Comparison of ENCODE assay signal across 1 cellular context in genomic region chr5:181052928-181053759, GRCh38.
TF ChIP-seq lines count a peak whose summit lies in the region.

No MANE protein-coding gene starts in this region.

TF ChIP-seq in K562, 482 proteins besides CTCF, POLR2A, EP300 and RAD21 (continued from another document and continues in another):
- TF ChIP-seq TSHZ1 (CRISPR knock-in tag; IDR thresholded peaks at IDR 0.05) (no peak), ZNF561 (CRISPR knock-in tag; conservative IDR thresholded peaks at IDR 0.05) (no peak), PHB (CRISPR knock-in tag; IDR thresholded peaks at IDR 0.05) (no peak), FOXK1 (CRISPR knock-in tag; IDR thresholded peaks at IDR 0.05; ENCODE audit: borderline replicate concordance) (no peak), ZNF639 (CRISPR knock-in tag; conservative IDR thresholded peaks at IDR 0.05 in 1 of 2, IDR thresholded peaks at IDR 0.05 in 1 of 2) (peak in 1 of 2 experiments; percentile 91; a peak in 2 of 4 replicates), FUS (optimal IDR thresholded peaks at IDR 0.05; ENCODE audit: low read depth, low read length) (no peak), POLR3A (IDR thresholded peaks at IDR 0.05; ENCODE audit: borderline replicate concordance, extremely low read depth, insufficient read depth, insufficient read length) (no peak), ZNF644 (tag; IDR thresholded peaks at IDR 0.05; ENCODE audit: low read depth) (peak; percentile 87), ZNF239 (CRISPR knock-in tag; IDR thresholded peaks at IDR 0.05) (no peak), RAD51 (IDR thresholded peaks at IDR 0.05; ENCODE audit: borderline replicate concordance, low read depth) (no peak), STAT5A (IDR thresholded peaks at IDR 0.05; ENCODE audit: borderline replicate concordance, low read length) (no peak), RNF219 (CRISPR knock-in tag; IDR thresholded peaks at IDR 0.05) (no peak), HCFC1 (IDR thresholded peaks at IDR 0.05; ENCODE audit: low read depth, low read length) (no peak), ZBTB1 (CRISPR knock-in tag; IDR thresholded peaks at IDR 0.05; ENCODE audit: borderline replicate concordance, low read depth) (no peak), MYC (IDR thresholded peaks at IDR 0.05; ENCODE audit: low read depth, low read length) (no peak), MYC (CRISPR knock-in tag; IDR thresholded peaks at IDR 0.05; ENCODE audit: borderline replicate concordance, low read depth) (no peak), IFI16 (CRISPR knock-in tag; IDR thresholded peaks at IDR 0.05) (no peak), ZNF324 (CRISPR knock-in tag; IDR thresholded peaks at IDR 0.05) (no peak), MAFK (IDR thresholded peaks at IDR 0.05; ENCODE audit: low read length) (no peak), GTF2B (IDR thresholded peaks at IDR 0.05; ENCODE audit: extremely low read depth, insufficient read length) (no peak), ARID2 (IDR thresholded peaks at IDR 0.05) (no peak), GABPB1 (CRISPR knock-in tag; IDR thresholded peaks at IDR 0.05) (no peak), YY1 (IDR thresholded peaks at IDR 0.05; ENCODE audit: borderline replicate concordance in 1 of 3, control insufficient read depth in 1 of 3, extremely low read depth in 1 of 3, insufficient read depth in 3 of 3, insufficient read length in 1 of 3, insufficient replicate concordance in 2 of 3, low read depth in 1 of 3, low read length in 2 of 3) (no peak), SMAD1 (IDR thresholded peaks at IDR 0.05; ENCODE audit: low read depth, low read length, partially characterized antibody) (no peak), MCM7 (IDR thresholded peaks at IDR 0.05) (no peak), LCOR (CRISPR knock-in tag; IDR thresholded peaks at IDR 0.05) (no peak), ZBTB8A (IDR thresholded peaks at IDR 0.05; ENCODE audit: partially characterized antibody) (no peak)
- TF ChIP-seq, protein P1, sequence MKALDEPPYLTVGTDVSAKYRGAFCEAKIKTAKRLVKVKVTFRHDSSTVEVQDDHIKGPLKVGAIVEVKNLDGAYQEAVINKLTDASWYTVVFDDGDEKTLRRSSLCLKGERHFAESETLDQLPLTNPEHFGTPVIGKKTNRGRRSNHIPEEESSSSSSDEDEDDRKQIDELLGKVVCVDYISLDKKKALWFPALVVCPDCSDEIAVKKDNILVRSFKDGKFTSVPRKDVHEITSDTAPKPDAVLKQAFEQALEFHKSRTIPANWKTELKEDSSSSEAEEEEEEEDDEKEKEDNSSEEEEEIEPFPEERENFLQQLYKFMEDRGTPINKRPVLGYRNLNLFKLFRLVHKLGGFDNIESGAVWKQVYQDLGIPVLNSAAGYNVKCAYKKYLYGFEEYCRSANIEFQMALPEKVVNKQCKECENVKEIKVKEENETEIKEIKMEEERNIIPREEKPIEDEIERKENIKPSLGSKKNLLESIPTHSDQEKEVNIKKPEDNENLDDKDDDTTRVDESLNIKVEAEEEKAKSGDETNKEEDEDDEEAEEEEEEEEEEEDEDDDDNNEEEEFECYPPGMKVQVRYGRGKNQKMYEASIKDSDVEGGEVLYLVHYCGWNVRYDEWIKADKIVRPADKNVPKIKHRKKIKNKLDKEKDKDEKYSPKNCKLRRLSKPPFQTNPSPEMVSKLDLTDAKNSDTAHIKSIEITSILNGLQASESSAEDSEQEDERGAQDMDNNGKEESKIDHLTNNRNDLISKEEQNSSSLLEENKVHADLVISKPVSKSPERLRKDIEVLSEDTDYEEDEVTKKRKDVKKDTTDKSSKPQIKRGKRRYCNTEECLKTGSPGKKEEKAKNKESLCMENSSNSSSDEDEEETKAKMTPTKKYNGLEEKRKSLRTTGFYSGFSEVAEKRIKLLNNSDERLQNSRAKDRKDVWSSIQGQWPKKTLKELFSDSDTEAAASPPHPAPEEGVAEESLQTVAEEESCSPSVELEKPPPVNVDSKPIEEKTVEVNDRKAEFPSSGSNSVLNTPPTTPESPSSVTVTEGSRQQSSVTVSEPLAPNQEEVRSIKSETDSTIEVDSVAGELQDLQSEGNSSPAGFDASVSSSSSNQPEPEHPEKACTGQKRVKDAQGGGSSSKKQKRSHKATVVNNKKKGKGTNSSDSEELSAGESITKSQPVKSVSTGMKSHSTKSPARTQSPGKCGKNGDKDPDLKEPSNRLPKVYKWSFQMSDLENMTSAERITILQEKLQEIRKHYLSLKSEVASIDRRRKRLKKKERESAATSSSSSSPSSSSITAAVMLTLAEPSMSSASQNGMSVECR (CRISPR knock-in tag; IDR thresholded peaks at IDR 0.05) = peak; percentile 18; the same call in 1 of the 2 replicates
- TF ChIP-seq, protein P2, sequence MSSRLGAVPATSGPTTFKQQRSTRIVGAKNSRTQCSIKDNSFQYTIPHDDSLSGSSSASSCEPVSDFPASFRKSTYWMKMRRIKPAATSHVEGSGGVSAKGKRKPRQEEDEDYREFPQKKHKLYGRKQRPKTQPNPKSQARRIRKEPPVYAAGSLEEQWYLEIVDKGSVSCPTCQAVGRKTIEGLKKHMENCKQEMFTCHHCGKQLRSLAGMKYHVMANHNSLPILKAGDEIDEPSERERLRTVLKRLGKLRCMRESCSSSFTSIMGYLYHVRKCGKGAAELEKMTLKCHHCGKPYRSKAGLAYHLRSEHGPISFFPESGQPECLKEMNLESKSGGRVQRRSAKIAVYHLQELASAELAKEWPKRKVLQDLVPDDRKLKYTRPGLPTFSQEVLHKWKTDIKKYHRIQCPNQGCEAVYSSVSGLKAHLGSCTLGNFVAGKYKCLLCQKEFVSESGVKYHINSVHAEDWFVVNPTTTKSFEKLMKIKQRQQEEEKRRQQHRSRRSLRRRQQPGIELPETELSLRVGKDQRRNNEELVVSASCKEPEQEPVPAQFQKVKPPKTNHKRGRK (tag; IDR thresholded peaks at IDR 0.05) = no peak
- TF ChIP-seq, protein P3, sequence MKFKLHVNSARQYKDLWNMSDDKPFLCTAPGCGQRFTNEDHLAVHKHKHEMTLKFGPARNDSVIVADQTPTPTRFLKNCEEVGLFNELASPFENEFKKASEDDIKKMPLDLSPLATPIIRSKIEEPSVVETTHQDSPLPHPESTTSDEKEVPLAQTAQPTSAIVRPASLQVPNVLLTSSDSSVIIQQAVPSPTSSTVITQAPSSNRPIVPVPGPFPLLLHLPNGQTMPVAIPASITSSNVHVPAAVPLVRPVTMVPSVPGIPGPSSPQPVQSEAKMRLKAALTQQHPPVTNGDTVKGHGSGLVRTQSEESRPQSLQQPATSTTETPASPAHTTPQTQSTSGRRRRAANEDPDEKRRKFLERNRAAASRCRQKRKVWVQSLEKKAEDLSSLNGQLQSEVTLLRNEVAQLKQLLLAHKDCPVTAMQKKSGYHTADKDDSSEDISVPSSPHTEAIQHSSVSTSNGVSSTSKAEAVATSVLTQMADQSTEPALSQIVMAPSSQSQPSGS (CRISPR knock-in tag; IDR thresholded peaks at IDR 0.05) = no peak
- TF ChIP-seq, protein P4, sequence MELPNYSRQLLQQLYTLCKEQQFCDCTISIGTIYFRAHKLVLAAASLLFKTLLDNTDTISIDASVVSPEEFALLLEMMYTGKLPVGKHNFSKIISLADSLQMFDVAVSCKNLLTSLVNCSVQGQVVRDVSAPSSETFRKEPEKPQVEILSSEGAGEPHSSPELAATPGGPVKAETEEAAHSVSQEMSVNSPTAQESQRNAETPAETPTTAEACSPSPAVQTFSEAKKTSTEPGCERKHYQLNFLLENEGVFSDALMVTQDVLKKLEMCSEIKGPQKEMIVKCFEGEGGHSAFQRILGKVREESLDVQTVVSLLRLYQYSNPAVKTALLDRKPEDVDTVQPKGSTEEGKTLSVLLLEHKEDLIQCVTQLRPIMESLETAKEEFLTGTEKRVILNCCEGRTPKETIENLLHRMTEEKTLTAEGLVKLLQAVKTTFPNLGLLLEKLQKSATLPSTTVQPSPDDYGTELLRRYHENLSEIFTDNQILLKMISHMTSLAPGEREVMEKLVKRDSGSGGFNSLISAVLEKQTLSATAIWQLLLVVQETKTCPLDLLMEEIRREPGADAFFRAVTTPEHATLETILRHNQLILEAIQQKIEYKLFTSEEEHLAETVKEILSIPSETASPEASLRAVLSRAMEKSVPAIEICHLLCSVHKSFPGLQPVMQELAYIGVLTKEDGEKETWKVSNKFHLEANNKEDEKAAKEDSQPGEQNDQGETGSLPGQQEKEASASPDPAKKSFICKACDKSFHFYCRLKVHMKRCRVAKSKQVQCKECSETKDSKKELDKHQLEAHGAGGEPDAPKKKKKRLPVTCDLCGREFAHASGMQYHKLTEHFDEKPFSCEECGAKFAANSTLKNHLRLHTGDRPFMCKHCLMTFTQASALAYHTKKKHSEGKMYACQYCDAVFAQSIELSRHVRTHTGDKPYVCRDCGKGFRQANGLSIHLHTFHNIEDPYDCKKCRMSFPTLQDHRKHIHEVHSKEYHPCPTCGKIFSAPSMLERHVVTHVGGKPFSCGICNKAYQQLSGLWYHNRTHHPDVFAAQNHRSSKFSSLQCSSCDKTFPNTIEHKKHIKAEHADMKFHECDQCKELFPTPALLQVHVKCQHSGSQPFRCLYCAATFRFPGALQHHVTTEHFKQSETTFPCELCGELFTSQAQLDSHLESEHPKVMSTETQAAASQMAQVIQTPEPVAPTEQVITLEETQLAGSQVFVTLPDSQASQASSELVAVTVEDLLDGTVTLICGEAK (IDR thresholded peaks at IDR 0.05) = 0 out of 2 replicates have a peak, but pooled peaks have one; percentile 21
- TF ChIP-seq, protein P4 (CRISPR knock-in tag; IDR thresholded peaks at IDR 0.05) = no peak
